In the genomic region with DNA sequence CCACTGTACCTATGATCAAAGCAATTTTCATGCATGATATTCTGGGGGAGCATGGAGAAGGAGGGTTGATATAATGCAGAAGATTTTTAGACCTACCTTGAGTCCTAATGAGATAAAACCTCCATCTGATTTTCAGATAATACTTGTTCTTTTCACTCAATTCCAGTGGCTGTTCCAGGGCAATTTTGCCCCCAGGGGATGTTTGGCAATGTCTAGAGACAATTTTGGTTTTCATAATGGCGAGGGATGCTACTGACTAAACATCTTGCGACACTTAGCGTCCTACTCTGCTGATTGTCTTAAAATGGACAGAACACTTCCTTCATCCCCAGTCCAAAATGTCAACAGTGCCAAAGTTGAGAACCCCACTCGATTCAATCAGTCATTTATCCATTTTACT, we compare ENCODE assay signal across 31 cellular contexts. TPM values are rescaled to one million over a fixed set of nuclear protein-coding genes. Genes with fewer than 3 reads are reported as not detected.
"Had no signal": no experiment of that assay in that cellular context is flagged by ENCODE, and none has a peak within 500 bp of the region (broad histone marks: within the 10 kb centered on the region; RNA-seq: fewer than 3 reads in every experiment).

No MANE protein-coding gene starts in this region.

- H3K4me1 ChIP-seq: pancreas, right lobe of liver, sigmoid colon, stomach, thyroid gland, tibial nerve, upper lobe of right lung, uterus had no signal

- H3K4me3 ChIP-seq: pancreas, psoas muscle, right lobe of liver, sigmoid colon, stomach, thoracic aorta, thyroid gland, tibial nerve, upper lobe of right lung, uterus had no signal

- H3K27me3 ChIP-seq: pancreas, right lobe of liver, sigmoid colon, thyroid gland, tibial nerve, upper lobe of right lung, uterus had no signal

- H3K27ac ChIP-seq: neutrophil, pancreas, psoas muscle, right lobe of liver, sigmoid colon, stomach, thoracic aorta, thyroid gland, tibial nerve, upper lobe of right lung, uterus had no signal

- H3K9me3 ChIP-seq: neutrophil, pancreas, right lobe of liver, thoracic aorta, thyroid gland, upper lobe of right lung had no signal

- DNase-seq: naive thymus-derived CD8-positive, alpha-beta T cell; nephron progenitor cell; nucleus accumbens; pancreas; posterior cingulate gyrus; psoas muscle; right cardiac atrium; right lobe of liver; sigmoid colon; small intestine; stimulated activated CD4-positive, alpha-beta T cell treated with anti-CD3 and anti-CD28 coated beads, Interleukin-15, amount 100 ng/mL, for 24 hours; stimulated activated CD4-positive, alpha-beta T cell treated with anti-CD3 and anti-CD28 coated beads, Interleukin-2, amount 100 ng/mL, for 24 hours; stimulated activated CD4-positive, alpha-beta T cell treated with anti-CD3 and anti-CD28 coated beads, Interleukin-2, amount 100 ng/mL, for 48 hours; stimulated activated CD4-positive, alpha-beta T cell treated with anti-CD3 and anti-CD28 coated beads, Interleukin-4, amount 100 ng/mL, for 24 hours; stimulated activated naive B cell treated with anti-CD40 and anti-IgM and Interleukin-4, amounts not matched to agents 10 μg/mL and 1 μg/mL and 100 μg/mL, for 72 hours; stimulated activated naive CD4-positive, alpha-beta T cell treated with Interleukin-2 at 50 U/mL for 16 hours; stomach; thyroid gland; upper lobe of right lung; uterus had no signal

- H3K36me3 ChIP-seq: neutrophil, pancreas, right lobe of liver, sigmoid colon, stomach, thoracic aorta, thyroid gland, tibial nerve, upper lobe of right lung, uterus had no signal

- ATAC-seq: naive thymus-derived CD8-positive, alpha-beta T cell; natural killer cell treated with Interleukin-12 subunit alpha and Interleukin-12 subunit beta and Interleukin-15 and Interleukin-18, amount 100 ng/mL, for 72 hours; pancreas; psoas muscle; right cardiac atrium; right lobe of liver; stimulated activated effector memory CD8-positive, alpha-beta T cell treated with anti-CD3 and anti-CD28 coated beads, Interleukin-12 subunit alpha, Interleukin-12 subunit beta, amount 100 ng/mL, for 72 hours; stimulated activated naive B cell treated with anti-CD40 and anti-IgM and Interleukin-4, amounts not matched to agents 10 μg/mL and 1 μg/mL and 100 μg/mL, for 72 hours; upper lobe of right lung had no signal

RNA-seq across cellular contexts. Expression of gene AGBL1, which starts 26.6 kb away (rescaled TPM):
- total RNA-seq: naive thymus-derived CD8-positive, alpha-beta T cell; natural killer cell treated with Interleukin-12 subunit alpha and Interleukin-12 subunit beta and Interleukin-15 and Interleukin-18, amount 100 ng/mL, for 72 hours; omental fat pad; osteocyte; progenitor cell of endocrine pancreas; renal cortical epithelial cell; right cardiac atrium; right lobe of liver; subcutaneous adipose tissue; thoracic aorta; thyroid gland had no signal
- polyA plus RNA-seq: naive thymus-derived CD8-positive, alpha-beta T cell; right cardiac atrium; sigmoid colon; stomach; urinary bladder had no signal
